ENCODE assay signal across 19 cellular contexts in genomic region chr1:221696045-221696444, GRCh38.
"Had no signal": no experiment of that assay in that cellular context is flagged by ENCODE, and none has a peak within 500 bp of the region (broad histone marks: within the 10 kb centered on the region; RNA-seq: fewer than 3 reads in every experiment).

No MANE protein-coding gene starts in this region.

- H3K9me3 ChIP-seq: mucosa of descending colon, prostate gland, suprapubic skin had no signal

- H2AFZ ChIP-seq: neural progenitor cell had no signal

- H3K27ac ChIP-seq: brain microvascular endothelial cell, coronary artery, gastroesophageal sphincter, heart right ventricle, neural progenitor cell, prostate gland, skin epidermis, suprapubic skin had no signal

- H3K4me2 ChIP-seq: neural progenitor cell had no signal

- H3K4me1 ChIP-seq: neural progenitor cell, prostate gland, suprapubic skin had no signal

- H3K36me3 ChIP-seq: brain microvascular endothelial cell, gastroesophageal sphincter, neural progenitor cell, prostate gland, suprapubic skin had no signal

- H3K9ac ChIP-seq: neural progenitor cell had no signal

- H3K27me3 ChIP-seq: brain microvascular endothelial cell, gastroesophageal sphincter, heart right ventricle, neural progenitor cell, suprapubic skin had no signal

- FAIRE-seq: TTC549 had no signal

- ATAC-seq: activated CD4-positive, alpha-beta T cell treated with anti-CD3 and anti-CD28 coated beads for 36 hours; gastroesophageal sphincter; heart right ventricle; mucosa of descending colon; right cardiac atrium; stimulated activated naive CD8-positive, alpha-beta T cell treated with anti-CD3 and anti-CD28 coated beads, Interleukin-15, amount 100 ng/mL, for 72 hours; WTC11 had no signal

- DNase-seq: activated CD4-positive, alpha-beta T cell treated with anti-CD3 and anti-CD28 coated beads for 36 hours; activated CD4-positive, alpha-beta T cell treated with anti-CD3 and anti-CD28 coated beads, Interleukin-2, amount 50 U/mL, for 48 hours; brain microvascular endothelial cell; erythroblast; heart right ventricle; mucosa of descending colon; naive B cell; right cardiac atrium; stimulated activated CD4-positive, alpha-beta T cell treated with anti-CD3 and anti-CD28 coated beads, Interleukin-15, amount 100 ng/mL, for 24 hours; stimulated activated CD4-positive, alpha-beta T cell treated with anti-CD3 and anti-CD28 coated beads, Interleukin-4, amount 100 ng/mL, for 1 hour; stimulated activated naive CD8-positive, alpha-beta T cell treated with anti-CD3 and anti-CD28 coated beads, Interleukin-15, amount 100 ng/mL, for 72 hours had no signal

- H3K4me3 ChIP-seq: coronary artery, gastroesophageal sphincter, heart right ventricle, mucosa of descending colon, neural progenitor cell, prostate gland, skin epidermis, suprapubic skin had no signal
